ENCODE assay signal across 16 cellular contexts in the genomic region with DNA sequence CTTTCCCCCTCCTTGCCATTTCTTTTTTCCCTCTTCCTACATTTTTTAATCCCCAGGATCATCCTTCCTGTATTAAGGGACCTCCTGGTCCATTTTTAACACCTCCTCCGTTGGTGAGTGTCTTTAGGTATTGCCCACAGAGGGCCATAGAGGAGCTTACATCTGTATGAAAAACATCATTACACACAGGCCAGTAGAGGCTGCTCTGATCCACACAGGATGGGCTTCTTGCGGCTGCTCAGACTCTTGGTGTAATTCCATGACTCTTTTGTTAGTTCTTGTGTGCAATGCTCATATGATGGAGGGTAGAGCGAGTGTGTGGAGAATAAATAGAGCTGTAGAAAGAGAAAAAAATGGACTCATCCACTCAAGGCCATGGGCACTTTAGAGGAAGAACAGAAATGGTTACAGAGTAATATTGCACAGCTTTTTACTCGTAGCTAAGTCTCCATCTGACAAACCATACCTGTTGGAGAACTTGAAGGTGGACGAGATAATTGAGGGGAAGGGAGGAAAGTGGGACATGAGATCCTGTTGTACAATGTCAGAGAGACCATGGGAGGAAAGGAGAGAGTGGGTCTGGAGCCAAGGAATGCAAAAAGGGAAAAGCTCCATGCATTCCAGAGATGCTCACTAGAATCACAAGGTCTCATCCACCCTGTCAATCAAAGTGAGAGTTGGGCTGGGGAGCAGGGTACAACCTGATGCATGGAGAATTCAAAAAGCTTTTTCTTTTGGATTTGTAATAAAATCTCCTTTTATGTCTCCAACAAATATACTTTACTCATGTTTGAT.
DNase-seq lines count a peak whose midpoint lies in the region; FAIRE-seq and TF ChIP-seq lines count a peak whose summit lies in the region.
"Had no signal": no experiment of that assay in that cellular context is flagged by ENCODE, and none has a peak within 500 bp of the region (broad histone marks: within the 10 kb centered on the region; RNA-seq: fewer than 3 reads in every experiment).

No MANE protein-coding gene starts in this region.

- H3K4me1 Mint-ChIP-seq in nephron = peaks cover 61% of the 10 kb centered on the region
- H3K4me1 Mint-ChIP-seq: activated B cell treated with CpG ODN at 0.5 μM for 24 hours had no signal

- no peak overlapping the region for H3K4me2 ChIP-seq in trophoblast cell (ENCODE audit: low read length)

- no peak overlapping the region for H2BK120ac ChIP-seq in trophoblast cell (ENCODE audit: insufficient read depth, low read length, poor library complexity)

- TF ChIP-seq CTCF in epithelial cell of proximal tubule (conservative IDR thresholded peaks at IDR 0.05; ENCODE audit: low read depth, low read length) (peak; percentile 22), nephron (IDR thresholded peaks at IDR 0.05; ENCODE audit: unreplicated experiment in 3 of 3) (no peak)

- H3K4me3 ChIP-seq in epithelial cell of proximal tubule (ENCODE audit: low read depth, low read length) (no peak overlapping the region), trophoblast cell (ENCODE audit: low read depth, low read length) (no peak overlapping the region)
- H3K4me3 ChIP-seq: tibial nerve had no signal

- H3K27me3 ChIP-seq in trophoblast cell (ENCODE audit: insufficient read depth, low read length) = no peaks in the 10 kb centered on the region
- H3K27me3 ChIP-seq: tibial nerve had no signal

- no peak overlapping the region for H4K8ac ChIP-seq in trophoblast cell (ENCODE audit: low read depth, low read length)

- no peak overlapping the region for H2BK5ac ChIP-seq in trophoblast cell (ENCODE audit: low read depth, low read length, poor library complexity)

- DNase-seq in NCI-H1092 treated with DMSO at 0.1 percent for 48 hours (lab: John Stamatoyannopoulos, UW) = peak; percentile 23
- no peak for DNase-seq in NCI-H1092 (lab: John Stamatoyannopoulos, UW)
- DNase-seq in OCI-M1 (lab: John Stamatoyannopoulos, UW) = peak; percentile 20
- no peak for DNase-seq in epithelial cell of proximal tubule (ENCODE audit: low read depth)
- no peak for DNase-seq in frontal cortex (ENCODE audit: low spot score in 2 of 2)
- no peak for DNase-seq in trophoblast cell
- no peak for DNase-seq in HK-2 (ENCODE audit: unreplicated experiment)
- DNase-seq: activated B cell treated with CpG ODN at 0.5 μM for 24 hours; activated T-cell treated with anti-CD3 and anti-CD28 coated beads for 4 hours; NCI-H1436; SHP77 treated with DMSO at 0.1 percent for 48 hours; stimulated activated CD8-positive, alpha-beta memory T cell treated with anti-CD3 and anti-CD28 coated beads, Interleukin-4, amount 100 ng/mL, for 48 hours had no signal

- H3K79me2 ChIP-seq in trophoblast cell (ENCODE audit: control insufficient read depth, insufficient read depth, low read length, poor library complexity) = no peaks in the 10 kb centered on the region
- H3K79me2 ChIP-seq: parathyroid adenoma had no signal

- no peak overlapping the region for H3K4me3 Mint-ChIP-seq in nephron
- H3K4me3 Mint-ChIP-seq: activated B cell treated with CpG ODN at 0.5 μM for 24 hours had no signal

- peaks cover 5% of the 10 kb centered on the region for H3K9me3 ChIP-seq in trophoblast cell (ENCODE audit: insufficient read depth, low read depth, low read length)
- H3K9me3 ChIP-seq: tibial nerve had no signal

- H3K79me1 ChIP-seq in trophoblast cell (ENCODE audit: low read length) = no peaks in the 10 kb centered on the region

- H3K9me3 Mint-ChIP-seq in nephron = peaks cover 3% of the 10 kb centered on the region
- H3K9me3 Mint-ChIP-seq: activated B cell treated with CpG ODN at 0.5 μM for 24 hours had no signal

- H3K27ac Mint-ChIP-seq in nephron = peak overlapping the region; percentile 30 to 71 (median 62)
- H3K27ac Mint-ChIP-seq: activated B cell treated with CpG ODN at 0.5 μM for 24 hours had no signal

- no peak overlapping the region for H2AK5ac ChIP-seq in trophoblast cell (ENCODE audit: low read length)

- H2BK12ac ChIP-seq in trophoblast cell (ENCODE audit: low read length) = no peak overlapping the region

- H3K4me1 ChIP-seq in trophoblast cell (ENCODE audit: control insufficient read depth in 1 of 2, insufficient read depth in 2 of 2, low read length in 2 of 2) = peaks cover 0 to 2% of the 10 kb centered on the region in 2 experiments
- H3K4me1 ChIP-seq: parathyroid adenoma had no signal

- H3K9ac ChIP-seq in trophoblast cell (ENCODE audit: low read length) = no peak overlapping the region
- H3K9ac ChIP-seq: parathyroid adenoma had no signal

- no peak overlapping the region for H3K4ac ChIP-seq in trophoblast cell (ENCODE audit: low read depth, low read length)

- H3K36me3 Mint-ChIP-seq in nephron (ENCODE audit: low read depth) = no peaks in the 10 kb centered on the region

- H4K12ac ChIP-seq in trophoblast cell (ENCODE audit: low read depth, low read length) = no peak overlapping the region

- no peak overlapping the region for H3K27ac ChIP-seq in trophoblast cell (ENCODE audit: low read depth, low read length)
- H3K27ac ChIP-seq: parathyroid adenoma, tibial nerve had no signal

- H4K91ac ChIP-seq in trophoblast cell (ENCODE audit: low read depth, low read length) = no peak overlapping the region

- FAIRE-seq in frontal cortex (lab: Jason Lieb, UNC) = no peak
- FAIRE-seq: A204.1 had no signal

- no CpG with 5 or more reads among the region's 5 CpGs for WGBS in trophoblast cell (ENCODE audit: extremely low coverage, insufficient coverage, insufficient read length)

- no peak overlapping the region for H3K23ac ChIP-seq in trophoblast cell (ENCODE audit: low read length)

- H3K36me3 ChIP-seq in trophoblast cell (ENCODE audit: control insufficient read depth in 1 of 2, insufficient read depth in 2 of 2, low read length in 2 of 2) = no peaks in the 10 kb centered on the region
- H3K36me3 ChIP-seq: tibial nerve had no signal

- no peak overlapping the region for H2AFZ ChIP-seq in trophoblast cell (ENCODE audit: insufficient read depth, low read length, poor library complexity)
- H2AFZ ChIP-seq: parathyroid adenoma had no signal

- H3K14ac ChIP-seq in trophoblast cell (ENCODE audit: low read length) = no peak overlapping the region

- no peak overlapping the region for H3K18ac ChIP-seq in trophoblast cell (ENCODE audit: low read length)

- no peaks in the 10 kb centered on the region for H3K27me3 Mint-ChIP-seq in nephron (ENCODE audit: low read depth)

Comparison
In these comparisons a context has a peak if more than half of its experiments do, and no peak if none do; other contexts are left out.
1. DNase-seq: peak in NCI-H1092 treated with DMSO at 0.1 percent for 48 hours (single experiment) and OCI-M1 (single experiment); none in NCI-H1092 (single experiment), epithelial cell of proximal tubule (single experiment), frontal cortex (0 of 2), trophoblast cell (0 of 2) and HK-2 (single experiment).